ENCODE assay signal across 8 cellular contexts in genomic region chr19:35268546-35269424, GRCh38. TPM values are rescaled to one million over a fixed set of nuclear protein-coding genes. Genes with fewer than 3 reads are reported as not detected.
DNase-seq lines count a peak whose midpoint lies in the region; ATAC-seq, FAIRE-seq and TF ChIP-seq lines count a peak whose summit lies in the region.

Gene USF2, plus strand, starts transcription at chr19:35268962. Its CDS starts 140 bp downstream, at chr19:35269102.

- peaks cover 6 to 18% of the 10 kb centered on the region in 2 donors for H3K4me1 ChIP-seq in kidney (ENCODE audit: control insufficient read depth in 1 of 2, insufficient read depth in 1 of 2, low read depth in 1 of 2, low read length in 2 of 2)

- H3K27ac ChIP-seq in cingulate gyrus (ENCODE audit: low read depth, low read length): peak within 1 kb of the TSS; percentile 91
- peak within 1 kb of the TSS; percentile 90 to 92 for H3K27ac ChIP-seq in kidney (ENCODE audit: low read depth in 2 of 2, low read length in 2 of 2)

- DNase-seq in NCI-H1436 (lab: John Stamatoyannopoulos, UW) (peak; percentile 50), NCI-H1436 treated with DMSO at 0.1 percent for 48 hours (lab: John Stamatoyannopoulos, UW) (no peak), NCI-H2171 treated with DMSO at 0.1 percent for 48 hours (lab: John Stamatoyannopoulos, UW) (peak; percentile 73), kidney (peak; percentile 94)
- DNase-seq in activated CD4-positive, alpha-beta T cell treated with anti-CD3 and anti-CD28 coated beads for 1 hour: peak; percentile 41
- DNase-seq in stimulated activated CD4-positive, alpha-beta T cell treated with anti-CD3 and anti-CD28 coated beads, Interleukin-15, amount 100 ng/mL, for 1 hour (ENCODE audit: low read depth in 1 of 2, low spot score in 1 of 2): peak; percentile 36 to 48

- TF ChIP-seq CTCF in kidney (IDR thresholded peaks at IDR 0.05; ENCODE audit: borderline replicate concordance, extremely low read depth, insufficient read depth): no peak

- H3K36me3 ChIP-seq in kidney (ENCODE audit: control insufficient read depth in 1 of 2, insufficient read depth in 2 of 2, low read length in 2 of 2): peaks cover 13 to 24% of the 10 kb centered on the region in 2 donors

- no peak for FAIRE-seq in kidney (lab: Jason Lieb, UNC)

- intact Hi-C loops in kidney (cut with DNase I): no loop called here

- H3K9me3 ChIP-seq in kidney (ENCODE audit: control insufficient read depth in 1 of 2, low read length in 2 of 2): no peaks in the 10 kb centered on the region

- ATAC-seq in HG02973 (IDR thresholded peaks at IDR 0.05; ENCODE audit: unreplicated experiment): peak; percentile 11

- peak within 1 kb of the TSS; percentile 90 to 93 for H3K9ac ChIP-seq in kidney (ENCODE audit: low read length in 2 of 2)

- H3K4me3 ChIP-seq in kidney (ENCODE audit: low read length in 2 of 2): peak within 1 kb of the TSS; percentile 84

RNA-seq across cellular contexts. Expression of gene USF2, which starts in this region (rescaled TPM):
- total RNA-seq in kidney: 118 TPM
- 82.8 TPM for polyA plus RNA-seq in kidney (ENCODE audit: insufficient read depth, low read depth, low replicate concordance)
